In genomic region chr2:190880374-190881073, GRCh38 we compare ENCODE assay signal across 8 cellular contexts. TPM values are rescaled to one million over a fixed set of nuclear protein-coding genes. Genes with fewer than 3 reads are reported as not detected.
DNase-seq lines count a peak whose midpoint lies in the region; ATAC-seq and TF ChIP-seq lines count a peak whose summit lies in the region.

Gene GLS, plus strand, starts transcription at chr2:190880821. Its CDS starts 264 bp downstream, at chr2:190881085.

- H3K9ac ChIP-seq in liver (ENCODE audit: low read depth in 1 of 2, low read length in 2 of 2) = peak within 1 kb of the TSS; percentile 66 to 84

- peak in 1 of 2 donors; percentile 19 for TF ChIP-seq RAD21 in liver (IDR thresholded peaks at IDR 0.05)

- H3K9me3 ChIP-seq in liver (ENCODE audit: control insufficient read depth in 4 of 4, low read length in 3 of 4) = no peaks in the 10 kb centered on the region

- H3K36me3 ChIP-seq in liver (ENCODE audit: control insufficient read depth in 4 of 4, insufficient read depth in 3 of 4, low read depth in 1 of 4, low read length in 3 of 4) = no peaks in the 10 kb centered on the region

- H3K4me1 ChIP-seq in liver (ENCODE audit: control insufficient read depth in 4 of 4, insufficient read depth in 4 of 4, low read length in 3 of 4) = peaks cover 0 to 15% (median 7%) of the 10 kb centered on the region in 4 donors

- peak within 1 kb of the TSS; percentile 81 to 96 (median 86) for H3K4me3 ChIP-seq in liver (ENCODE audit: low read depth in 1 of 3, low read length in 3 of 3)

- no peaks in the 10 kb centered on the region for H3K27me3 Mint-ChIP-seq in CD14-positive monocyte (ENCODE audit: low read depth in 3 of 3)

- H3K4me1 Mint-ChIP-seq in CD14-positive monocyte = peaks cover 40% of the 10 kb centered on the region

- H3K9me3 Mint-ChIP-seq in CD14-positive monocyte = no peaks in the 10 kb centered on the region

- TF ChIP-seq CTCF in CD14-positive monocyte (IDR thresholded peaks at IDR 0.05) (no peak), liver (IDR thresholded peaks at IDR 0.05; ENCODE audit: low read depth, low read length, missing input control) (no peak)

- H3K27ac Mint-ChIP-seq in CD14-positive monocyte = peak within 1 kb of the TSS; percentile 96 to 99 (median 98)

- H3K4me3 Mint-ChIP-seq in CD14-positive monocyte = peak within 1 kb of the TSS; percentile 94 to 97

- ATAC-seq in GM19397 (IDR thresholded peaks at IDR 0.05; ENCODE audit: unreplicated experiment) (peak; percentile 70), HG03571 (IDR thresholded peaks at IDR 0.05; ENCODE audit: unreplicated experiment) (peak; percentile 65)

- DNase-seq in CD14-positive monocyte (ENCODE audit: low spot score) = peak; percentile 95
- peak; percentile 99 for DNase-seq in NCI-H82 (lab: John Stamatoyannopoulos, UW)
- peak; percentile 95 to 96 for DNase-seq in activated CD4-positive, alpha-beta T cell treated with anti-CD3 and anti-CD28 coated beads, Interleukin-2, amount 50 U/mL, for 48 hours
- DNase-seq in dermis microvascular lymphatic vessel endothelial cell (ENCODE audit: low read depth in 2 of 2) = peak; percentile 94 to 98
- DNase-seq in stimulated activated CD4-positive, alpha-beta T cell treated with anti-CD3 and anti-CD28 coated beads, Interleukin-4, amount 100 ng/mL, for 24 hours = peak; percentile 97

- intact Hi-C loops in CD14-positive monocyte (cut with micrococcal nuclease) = loop anchor here in 1 of 2 donors (5.0 kb wide), 2 partner anchors 142 to 737 kb away; no protein-coding TSS in a partner anchor

- peak within 1 kb of the TSS; percentile 95 to 98 for H3K27ac ChIP-seq in liver (ENCODE audit: low read depth in 1 of 2, low read length in 2 of 2)

- WGBS in liver = under 1% methylated on average over 54 of the region's 54 CpGs

- peaks cover 3% of the 10 kb centered on the region in 2 donors for H3K36me3 Mint-ChIP-seq in CD14-positive monocyte

- no peaks in the 10 kb centered on the region for H3K27me3 ChIP-seq in liver (ENCODE audit: control insufficient read depth in 4 of 4, insufficient read depth in 4 of 4, low read length in 3 of 4)

TF ChIP-seq in liver, 16 proteins besides CTCF, POLR2A, EP300 and RAD21:
- peak; percentile 20 for TF ChIP-seq YY1 (IDR thresholded peaks at IDR 0.05)
- TF ChIP-seq, protein P1, sequence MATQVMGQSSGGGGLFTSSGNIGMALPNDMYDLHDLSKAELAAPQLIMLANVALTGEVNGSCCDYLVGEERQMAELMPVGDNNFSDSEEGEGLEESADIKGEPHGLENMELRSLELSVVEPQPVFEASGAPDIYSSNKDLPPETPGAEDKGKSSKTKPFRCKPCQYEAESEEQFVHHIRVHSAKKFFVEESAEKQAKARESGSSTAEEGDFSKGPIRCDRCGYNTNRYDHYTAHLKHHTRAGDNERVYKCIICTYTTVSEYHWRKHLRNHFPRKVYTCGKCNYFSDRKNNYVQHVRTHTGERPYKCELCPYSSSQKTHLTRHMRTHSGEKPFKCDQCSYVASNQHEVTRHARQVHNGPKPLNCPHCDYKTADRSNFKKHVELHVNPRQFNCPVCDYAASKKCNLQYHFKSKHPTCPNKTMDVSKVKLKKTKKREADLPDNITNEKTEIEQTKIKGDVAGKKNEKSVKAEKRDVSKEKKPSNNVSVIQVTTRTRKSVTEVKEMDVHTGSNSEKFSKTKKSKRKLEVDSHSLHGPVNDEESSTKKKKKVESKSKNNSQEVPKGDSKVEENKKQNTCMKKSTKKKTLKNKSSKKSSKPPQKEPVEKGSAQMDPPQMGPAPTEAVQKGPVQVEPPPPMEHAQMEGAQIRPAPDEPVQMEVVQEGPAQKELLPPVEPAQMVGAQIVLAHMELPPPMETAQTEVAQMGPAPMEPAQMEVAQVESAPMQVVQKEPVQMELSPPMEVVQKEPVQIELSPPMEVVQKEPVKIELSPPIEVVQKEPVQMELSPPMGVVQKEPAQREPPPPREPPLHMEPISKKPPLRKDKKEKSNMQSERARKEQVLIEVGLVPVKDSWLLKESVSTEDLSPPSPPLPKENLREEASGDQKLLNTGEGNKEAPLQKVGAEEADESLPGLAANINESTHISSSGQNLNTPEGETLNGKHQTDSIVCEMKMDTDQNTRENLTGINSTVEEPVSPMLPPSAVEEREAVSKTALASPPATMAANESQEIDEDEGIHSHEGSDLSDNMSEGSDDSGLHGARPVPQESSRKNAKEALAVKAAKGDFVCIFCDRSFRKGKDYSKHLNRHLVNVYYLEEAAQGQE (IDR thresholded peaks at IDR 0.05) = peak; percentile 90
- peak; percentile 23 to 43 for TF ChIP-seq RXRA (IDR thresholded peaks at IDR 0.05)
- TF ChIP-seq FOXA1 (IDR thresholded peaks at IDR 0.05) = peak; percentile 8
- TF ChIP-seq JUND (IDR thresholded peaks at IDR 0.05) = no peak
- peak; percentile 98 for TF ChIP-seq TAF1 (conservative IDR thresholded peaks at IDR 0.05)
- TF ChIP-seq NR2F2 (IDR thresholded peaks at IDR 0.05) = peak; percentile 69
- TF ChIP-seq, protein P2, sequence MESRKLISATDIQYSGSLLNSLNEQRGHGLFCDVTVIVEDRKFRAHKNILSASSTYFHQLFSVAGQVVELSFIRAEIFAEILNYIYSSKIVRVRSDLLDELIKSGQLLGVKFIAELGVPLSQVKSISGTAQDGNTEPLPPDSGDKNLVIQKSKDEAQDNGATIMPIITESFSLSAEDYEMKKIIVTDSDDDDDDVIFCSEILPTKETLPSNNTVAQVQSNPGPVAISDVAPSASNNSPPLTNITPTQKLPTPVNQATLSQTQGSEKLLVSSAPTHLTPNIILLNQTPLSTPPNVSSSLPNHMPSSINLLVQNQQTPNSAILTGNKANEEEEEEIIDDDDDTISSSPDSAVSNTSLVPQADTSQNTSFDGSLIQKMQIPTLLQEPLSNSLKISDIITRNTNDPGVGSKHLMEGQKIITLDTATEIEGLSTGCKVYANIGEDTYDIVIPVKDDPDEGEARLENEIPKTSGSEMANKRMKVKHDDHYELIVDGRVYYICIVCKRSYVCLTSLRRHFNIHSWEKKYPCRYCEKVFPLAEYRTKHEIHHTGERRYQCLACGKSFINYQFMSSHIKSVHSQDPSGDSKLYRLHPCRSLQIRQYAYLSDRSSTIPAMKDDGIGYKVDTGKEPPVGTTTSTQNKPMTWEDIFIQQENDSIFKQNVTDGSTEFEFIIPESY (IDR thresholded peaks at IDR 0.05) = no peak
- peak; percentile 58 for TF ChIP-seq SP1 (IDR thresholded peaks at IDR 0.05)

RNA-seq across cellular contexts. Expression of gene GLS, which starts in this region (rescaled TPM):
- polyA plus RNA-seq in CD14-positive monocyte (1 to 10 TPM; 6.0 to 9.0 TPM), liver (1 to 10 TPM; 4.3 to 5.3 TPM)
- total RNA-seq in dermis microvascular lymphatic vessel endothelial cell (117 and 142 TPM in 2 replicates), liver (10 to 100 TPM; 27.7 to 38.6 TPM)

Comparison
In these comparisons a context has a peak if more than half of its experiments do, and no peak if none do; other contexts are left out.
1. Peak in every context shown above with its lines: DNase-seq, ATAC-seq, H3K4me3 ChIP-seq and H3K27ac ChIP-seq.